1 cellular context compared by ENCODE assay signal in the genomic region with DNA sequence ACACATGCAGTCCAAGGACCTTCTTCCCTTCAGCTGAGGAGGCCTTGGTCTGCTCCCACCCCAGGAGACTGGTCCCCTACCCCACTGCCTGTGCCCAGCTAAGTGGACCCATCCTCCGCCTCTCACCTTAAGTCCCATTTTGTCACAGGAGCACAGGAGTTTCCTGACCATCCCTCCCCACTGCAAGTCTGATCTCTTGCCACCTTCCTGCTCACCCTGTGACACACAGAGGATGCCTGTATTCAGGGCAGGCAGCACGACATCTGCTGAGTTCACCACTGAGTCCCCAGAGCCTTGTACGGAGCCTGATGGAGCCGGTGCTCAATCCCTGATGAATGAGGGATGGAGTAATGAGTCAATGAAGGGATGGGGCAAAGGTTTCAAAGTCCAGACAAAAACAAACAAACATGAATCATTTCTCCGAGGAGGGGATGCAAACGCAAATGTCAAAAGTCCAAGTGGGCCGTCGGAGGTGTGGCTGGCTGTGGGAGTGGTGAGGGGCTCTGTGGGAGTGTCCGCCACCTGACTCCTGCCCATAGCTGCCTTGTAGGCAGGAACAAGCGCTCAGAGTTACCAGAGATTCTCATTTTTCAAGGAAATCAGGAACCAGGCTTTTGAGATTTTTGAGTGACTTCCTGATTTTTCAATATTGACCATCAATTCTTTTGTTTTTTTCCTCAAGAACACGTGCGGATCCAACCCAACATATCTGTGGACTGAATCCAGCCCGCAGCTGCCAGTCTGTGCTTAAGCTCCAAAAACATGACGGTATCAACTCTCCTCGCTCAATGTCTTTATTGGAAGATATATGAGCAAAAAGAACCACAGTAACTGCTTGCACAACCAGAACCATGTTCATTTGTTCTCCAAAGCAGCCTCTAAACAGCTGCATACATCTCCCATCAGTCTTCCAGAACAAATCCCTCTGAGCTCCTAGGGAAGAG.
A peak's percentile ranks its signal among the peaks of the same experiment; 100 is the strongest.
TF ChIP-seq lines count a peak whose summit lies in the region.

No MANE protein-coding gene starts in this region.

TF ChIP-seq in HepG2, 621 proteins besides CTCF, POLR2A, EP300 and RAD21 (continued from another document and continues in another):
- TF ChIP-seq, protein P1, sequence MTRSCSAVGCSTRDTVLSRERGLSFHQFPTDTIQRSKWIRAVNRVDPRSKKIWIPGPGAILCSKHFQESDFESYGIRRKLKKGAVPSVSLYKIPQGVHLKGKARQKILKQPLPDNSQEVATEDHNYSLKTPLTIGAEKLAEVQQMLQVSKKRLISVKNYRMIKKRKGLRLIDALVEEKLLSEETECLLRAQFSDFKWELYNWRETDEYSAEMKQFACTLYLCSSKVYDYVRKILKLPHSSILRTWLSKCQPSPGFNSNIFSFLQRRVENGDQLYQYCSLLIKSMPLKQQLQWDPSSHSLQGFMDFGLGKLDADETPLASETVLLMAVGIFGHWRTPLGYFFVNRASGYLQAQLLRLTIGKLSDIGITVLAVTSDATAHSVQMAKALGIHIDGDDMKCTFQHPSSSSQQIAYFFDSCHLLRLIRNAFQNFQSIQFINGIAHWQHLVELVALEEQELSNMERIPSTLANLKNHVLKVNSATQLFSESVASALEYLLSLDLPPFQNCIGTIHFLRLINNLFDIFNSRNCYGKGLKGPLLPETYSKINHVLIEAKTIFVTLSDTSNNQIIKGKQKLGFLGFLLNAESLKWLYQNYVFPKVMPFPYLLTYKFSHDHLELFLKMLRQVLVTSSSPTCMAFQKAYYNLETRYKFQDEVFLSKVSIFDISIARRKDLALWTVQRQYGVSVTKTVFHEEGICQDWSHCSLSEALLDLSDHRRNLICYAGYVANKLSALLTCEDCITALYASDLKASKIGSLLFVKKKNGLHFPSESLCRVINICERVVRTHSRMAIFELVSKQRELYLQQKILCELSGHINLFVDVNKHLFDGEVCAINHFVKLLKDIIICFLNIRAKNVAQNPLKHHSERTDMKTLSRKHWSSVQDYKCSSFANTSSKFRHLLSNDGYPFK (CRISPR knock-in tag; IDR thresholded peaks at IDR 0.05; ENCODE audit: borderline replicate concordance) = peak; percentile 18; the same call in 1 of the 2 replicates
- no peak; the same call in none of the 2 replicates for TF ChIP-seq PHF21A (CRISPR knock-in tag; IDR thresholded peaks at IDR 0.05)
- no peak for TF ChIP-seq ZNF510 (CRISPR knock-in tag; IDR thresholded peaks at IDR 0.05; ENCODE audit: low read depth)
- TF ChIP-seq, protein P2, sequence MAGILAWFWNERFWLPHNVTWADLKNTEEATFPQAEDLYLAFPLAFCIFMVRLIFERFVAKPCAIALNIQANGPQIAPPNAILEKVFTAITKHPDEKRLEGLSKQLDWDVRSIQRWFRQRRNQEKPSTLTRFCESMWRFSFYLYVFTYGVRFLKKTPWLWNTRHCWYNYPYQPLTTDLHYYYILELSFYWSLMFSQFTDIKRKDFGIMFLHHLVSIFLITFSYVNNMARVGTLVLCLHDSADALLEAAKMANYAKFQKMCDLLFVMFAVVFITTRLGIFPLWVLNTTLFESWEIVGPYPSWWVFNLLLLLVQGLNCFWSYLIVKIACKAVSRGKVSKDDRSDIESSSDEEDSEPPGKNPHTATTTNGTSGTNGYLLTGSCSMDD (CRISPR knock-in tag; IDR thresholded peaks at IDR 0.05) = no peak
- no peak for TF ChIP-seq ELF1 (CRISPR knock-in tag; IDR thresholded peaks at IDR 0.05)
- TF ChIP-seq ZNF672 (CRISPR knock-in tag; IDR thresholded peaks at IDR 0.05) = no peak
- TF ChIP-seq ZNF792 (CRISPR knock-in tag; IDR thresholded peaks at IDR 0.05) = peak; percentile 35; the same call in 1 of the 2 replicates
- peak; percentile 41; the same call in 1 of the 2 replicates for TF ChIP-seq NFKBIZ (CRISPR knock-in tag; IDR thresholded peaks at IDR 0.05)
- TF ChIP-seq, protein P3, sequence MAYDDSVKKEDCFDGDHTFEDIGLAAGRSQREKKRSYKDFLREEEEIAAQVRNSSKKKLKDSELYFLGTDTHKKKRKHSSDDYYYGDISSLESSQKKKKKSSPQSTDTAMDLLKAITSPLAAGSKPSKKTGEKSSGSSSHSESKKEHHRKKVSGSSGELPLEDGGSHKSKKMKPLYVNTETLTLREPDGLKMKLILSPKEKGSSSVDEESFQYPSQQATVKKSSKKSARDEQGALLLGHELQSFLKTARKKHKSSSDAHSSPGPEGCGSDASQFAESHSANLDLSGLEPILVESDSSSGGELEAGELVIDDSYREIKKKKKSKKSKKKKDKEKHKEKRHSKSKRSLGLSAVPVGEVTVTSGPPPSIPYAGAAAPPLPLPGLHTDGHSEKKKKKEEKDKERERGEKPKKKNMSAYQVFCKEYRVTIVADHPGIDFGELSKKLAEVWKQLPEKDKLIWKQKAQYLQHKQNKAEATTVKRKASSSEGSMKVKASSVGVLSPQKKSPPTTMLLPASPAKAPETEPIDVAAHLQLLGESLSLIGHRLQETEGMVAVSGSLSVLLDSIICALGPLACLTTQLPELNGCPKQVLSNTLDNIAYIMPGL (CRISPR knock-in tag; IDR thresholded peaks at IDR 0.05; ENCODE audit: borderline replicate concordance in 1 of 2, low read depth in 1 of 2) = peak in 1 of 2 experiments; percentile 53; a peak in 2 of 4 replicates
- TF ChIP-seq, protein P4, sequence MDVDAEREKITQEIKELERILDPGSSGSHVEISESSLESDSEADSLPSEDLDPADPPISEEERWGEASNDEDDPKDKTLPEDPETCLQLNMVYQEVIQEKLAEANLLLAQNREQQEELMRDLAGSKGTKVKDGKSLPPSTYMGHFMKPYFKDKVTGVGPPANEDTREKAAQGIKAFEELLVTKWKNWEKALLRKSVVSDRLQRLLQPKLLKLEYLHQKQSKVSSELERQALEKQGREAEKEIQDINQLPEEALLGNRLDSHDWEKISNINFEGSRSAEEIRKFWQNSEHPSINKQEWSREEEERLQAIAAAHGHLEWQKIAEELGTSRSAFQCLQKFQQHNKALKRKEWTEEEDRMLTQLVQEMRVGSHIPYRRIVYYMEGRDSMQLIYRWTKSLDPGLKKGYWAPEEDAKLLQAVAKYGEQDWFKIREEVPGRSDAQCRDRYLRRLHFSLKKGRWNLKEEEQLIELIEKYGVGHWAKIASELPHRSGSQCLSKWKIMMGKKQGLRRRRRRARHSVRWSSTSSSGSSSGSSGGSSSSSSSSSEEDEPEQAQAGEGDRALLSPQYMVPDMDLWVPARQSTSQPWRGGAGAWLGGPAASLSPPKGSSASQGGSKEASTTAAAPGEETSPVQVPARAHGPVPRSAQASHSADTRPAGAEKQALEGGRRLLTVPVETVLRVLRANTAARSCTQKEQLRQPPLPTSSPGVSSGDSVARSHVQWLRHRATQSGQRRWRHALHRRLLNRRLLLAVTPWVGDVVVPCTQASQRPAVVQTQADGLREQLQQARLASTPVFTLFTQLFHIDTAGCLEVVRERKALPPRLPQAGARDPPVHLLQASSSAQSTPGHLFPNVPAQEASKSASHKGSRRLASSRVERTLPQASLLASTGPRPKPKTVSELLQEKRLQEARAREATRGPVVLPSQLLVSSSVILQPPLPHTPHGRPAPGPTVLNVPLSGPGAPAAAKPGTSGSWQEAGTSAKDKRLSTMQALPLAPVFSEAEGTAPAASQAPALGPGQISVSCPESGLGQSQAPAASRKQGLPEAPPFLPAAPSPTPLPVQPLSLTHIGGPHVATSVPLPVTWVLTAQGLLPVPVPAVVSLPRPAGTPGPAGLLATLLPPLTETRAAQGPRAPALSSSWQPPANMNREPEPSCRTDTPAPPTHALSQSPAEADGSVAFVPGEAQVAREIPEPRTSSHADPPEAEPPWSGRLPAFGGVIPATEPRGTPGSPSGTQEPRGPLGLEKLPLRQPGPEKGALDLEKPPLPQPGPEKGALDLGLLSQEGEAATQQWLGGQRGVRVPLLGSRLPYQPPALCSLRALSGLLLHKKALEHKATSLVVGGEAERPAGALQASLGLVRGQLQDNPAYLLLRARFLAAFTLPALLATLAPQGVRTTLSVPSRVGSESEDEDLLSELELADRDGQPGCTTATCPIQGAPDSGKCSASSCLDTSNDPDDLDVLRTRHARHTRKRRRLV (CRISPR knock-in tag; IDR thresholded peaks at IDR 0.05) = no peak
- TF ChIP-seq HHEX (CRISPR knock-in tag; IDR thresholded peaks at IDR 0.05) = no peak
- TF ChIP-seq, protein P5, sequence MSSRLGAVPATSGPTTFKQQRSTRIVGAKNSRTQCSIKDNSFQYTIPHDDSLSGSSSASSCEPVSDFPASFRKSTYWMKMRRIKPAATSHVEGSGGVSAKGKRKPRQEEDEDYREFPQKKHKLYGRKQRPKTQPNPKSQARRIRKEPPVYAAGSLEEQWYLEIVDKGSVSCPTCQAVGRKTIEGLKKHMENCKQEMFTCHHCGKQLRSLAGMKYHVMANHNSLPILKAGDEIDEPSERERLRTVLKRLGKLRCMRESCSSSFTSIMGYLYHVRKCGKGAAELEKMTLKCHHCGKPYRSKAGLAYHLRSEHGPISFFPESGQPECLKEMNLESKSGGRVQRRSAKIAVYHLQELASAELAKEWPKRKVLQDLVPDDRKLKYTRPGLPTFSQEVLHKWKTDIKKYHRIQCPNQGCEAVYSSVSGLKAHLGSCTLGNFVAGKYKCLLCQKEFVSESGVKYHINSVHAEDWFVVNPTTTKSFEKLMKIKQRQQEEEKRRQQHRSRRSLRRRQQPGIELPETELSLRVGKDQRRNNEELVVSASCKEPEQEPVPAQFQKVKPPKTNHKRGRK (CRISPR knock-in tag; IDR thresholded peaks at IDR 0.05) = no peak
- TF ChIP-seq SCMH1 (CRISPR knock-in tag; IDR thresholded peaks at IDR 0.05; ENCODE audit: borderline replicate concordance) = no peak
- peak; percentile 55; the same call in 1 of the 2 replicates for TF ChIP-seq SIX1 (CRISPR knock-in tag; IDR thresholded peaks at IDR 0.05; ENCODE audit: borderline replicate concordance)
- TF ChIP-seq, protein P6, sequence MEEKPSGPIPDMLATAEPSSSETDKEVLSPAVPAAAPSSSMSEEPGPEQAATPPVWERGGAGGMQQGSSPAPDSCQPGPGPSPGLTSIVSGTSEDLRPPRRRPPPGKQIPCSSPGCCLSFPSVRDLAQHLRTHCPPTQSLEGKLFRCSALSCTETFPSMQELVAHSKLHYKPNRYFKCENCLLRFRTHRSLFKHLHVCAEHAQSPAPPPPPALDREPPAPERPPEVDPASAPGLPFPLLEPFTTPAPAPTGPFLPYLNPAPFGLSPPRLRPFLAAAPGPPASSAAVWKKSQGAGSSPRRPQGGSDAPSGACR (CRISPR knock-in tag; IDR thresholded peaks at IDR 0.05) = peak; percentile 82; the same call in 1 of the 2 replicates
- TF ChIP-seq ZFP62 (CRISPR knock-in tag; IDR thresholded peaks at IDR 0.05) = no peak
- TF ChIP-seq, protein P7, sequence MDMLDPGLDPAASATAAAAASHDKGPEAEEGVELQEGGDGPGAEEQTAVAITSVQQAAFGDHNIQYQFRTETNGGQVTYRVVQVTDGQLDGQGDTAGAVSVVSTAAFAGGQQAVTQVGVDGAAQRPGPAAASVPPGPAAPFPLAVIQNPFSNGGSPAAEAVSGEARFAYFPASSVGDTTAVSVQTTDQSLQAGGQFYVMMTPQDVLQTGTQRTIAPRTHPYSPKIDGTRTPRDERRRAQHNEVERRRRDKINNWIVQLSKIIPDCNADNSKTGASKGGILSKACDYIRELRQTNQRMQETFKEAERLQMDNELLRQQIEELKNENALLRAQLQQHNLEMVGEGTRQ (IDR thresholded peaks at IDR 0.05; ENCODE audit: low read depth, low read length) = no peak
- TF ChIP-seq, protein P7 (CRISPR knock-in tag; IDR thresholded peaks at IDR 0.05; ENCODE audit: borderline replicate concordance) = no peak
- TF ChIP-seq, protein P8, sequence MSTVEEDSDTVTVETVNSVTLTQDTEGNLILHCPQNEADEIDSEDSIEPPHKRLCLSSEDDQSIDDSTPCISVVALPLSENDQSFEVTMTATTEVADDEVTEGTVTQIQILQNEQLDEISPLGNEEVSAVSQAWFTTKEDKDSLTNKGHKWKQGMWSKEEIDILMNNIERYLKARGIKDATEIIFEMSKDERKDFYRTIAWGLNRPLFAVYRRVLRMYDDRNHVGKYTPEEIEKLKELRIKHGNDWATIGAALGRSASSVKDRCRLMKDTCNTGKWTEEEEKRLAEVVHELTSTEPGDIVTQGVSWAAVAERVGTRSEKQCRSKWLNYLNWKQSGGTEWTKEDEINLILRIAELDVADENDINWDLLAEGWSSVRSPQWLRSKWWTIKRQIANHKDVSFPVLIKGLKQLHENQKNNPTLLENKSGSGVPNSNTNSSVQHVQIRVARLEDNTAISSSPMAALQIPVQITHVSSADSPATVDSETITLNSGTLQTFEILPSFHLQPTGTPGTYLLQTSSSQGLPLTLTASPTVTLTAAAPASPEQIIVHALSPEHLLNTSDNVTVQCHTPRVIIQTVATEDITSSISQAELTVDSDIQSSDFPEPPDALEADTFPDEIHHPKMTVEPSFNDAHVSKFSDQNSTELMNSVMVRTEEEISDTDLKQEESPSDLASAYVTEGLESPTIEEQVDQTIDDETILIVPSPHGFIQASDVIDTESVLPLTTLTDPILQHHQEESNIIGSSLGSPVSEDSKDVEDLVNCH (CRISPR knock-in tag; IDR thresholded peaks at IDR 0.05) = no peak
- TF ChIP-seq IRX3 (CRISPR knock-in tag; IDR thresholded peaks at IDR 0.05; ENCODE audit: borderline replicate concordance, low read depth) = no peak
- no peak for TF ChIP-seq ZNF337 (CRISPR knock-in tag; IDR thresholded peaks at IDR 0.05; ENCODE audit: borderline replicate concordance, low read depth)
- no peak for TF ChIP-seq SP2 (CRISPR knock-in tag; IDR thresholded peaks at IDR 0.05)
- TF ChIP-seq SP1 (IDR thresholded peaks at IDR 0.05) = no peak
- TF ChIP-seq SP1 (CRISPR knock-in tag; IDR thresholded peaks at IDR 0.05) = peak; percentile 13; the same call in 1 of the 2 replicates
- TF ChIP-seq, protein P9, sequence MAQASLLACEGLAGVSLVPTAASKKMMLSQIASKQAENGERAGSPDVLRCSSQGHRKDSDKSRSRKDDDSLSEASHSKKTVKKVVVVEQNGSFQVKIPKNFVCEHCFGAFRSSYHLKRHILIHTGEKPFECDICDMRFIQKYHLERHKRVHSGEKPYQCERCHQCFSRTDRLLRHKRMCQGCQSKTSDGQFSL (CRISPR knock-in tag; IDR thresholded peaks at IDR 0.05) = no peak
- TF ChIP-seq SIN3A (IDR thresholded peaks at IDR 0.05; ENCODE audit: borderline replicate concordance, low read depth, low read length) = peak; percentile 92
- no peak for TF ChIP-seq ZNF891 (CRISPR knock-in tag; IDR thresholded peaks at IDR 0.05)
- TF ChIP-seq ARNT (IDR thresholded peaks at IDR 0.05) = no peak
- TF ChIP-seq, protein P10, sequence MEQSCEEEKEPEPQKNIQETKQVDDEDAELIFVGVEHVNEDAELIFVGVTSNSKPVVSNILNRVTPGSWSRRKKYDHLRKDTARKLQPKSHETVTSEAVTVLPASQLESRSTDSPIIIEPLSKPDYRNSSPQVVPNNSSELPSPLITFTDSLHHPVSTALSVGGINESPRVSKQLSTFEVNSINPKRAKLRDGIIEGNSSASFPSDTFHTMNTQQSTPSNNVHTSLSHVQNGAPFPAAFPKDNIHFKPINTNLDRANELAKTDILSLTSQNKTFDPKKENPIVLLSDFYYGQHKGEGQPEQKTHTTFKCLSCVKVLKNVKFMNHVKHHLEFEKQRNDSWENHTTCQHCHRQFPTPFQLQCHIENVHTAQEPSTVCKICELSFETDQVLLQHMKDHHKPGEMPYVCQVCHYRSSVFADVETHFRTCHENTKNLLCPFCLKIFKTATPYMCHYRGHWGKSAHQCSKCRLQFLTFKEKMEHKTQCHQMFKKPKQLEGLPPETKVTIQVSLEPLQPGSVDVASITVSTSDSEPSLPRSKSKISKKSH (CRISPR knock-in tag; IDR thresholded peaks at IDR 0.05; ENCODE audit: borderline replicate concordance) = peak; percentile 62; the same call in 1 of the 2 replicates
